8 cellular contexts compared by ENCODE assay signal in the genomic region with DNA sequence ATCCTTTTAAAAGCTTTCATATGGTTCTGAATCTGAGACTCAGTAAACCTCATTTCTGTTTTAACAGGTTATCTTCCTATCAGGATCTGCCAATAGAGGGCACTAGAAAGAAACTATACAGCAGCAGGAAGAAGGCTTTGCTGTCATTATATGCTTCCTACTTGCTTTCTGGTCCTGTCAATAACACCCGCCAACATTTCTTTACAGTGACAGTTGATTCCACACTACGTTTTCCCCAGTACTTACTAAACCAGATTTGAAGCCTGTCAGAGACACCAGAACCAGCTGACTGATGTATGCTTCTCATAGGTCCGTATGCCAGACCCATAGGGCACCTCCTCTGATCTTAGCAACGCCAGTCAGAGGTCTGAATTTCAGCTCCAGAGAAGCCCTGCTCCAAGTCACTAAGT.
DNase-seq lines count a peak whose midpoint lies in the region; ATAC-seq and TF ChIP-seq lines count a peak whose summit lies in the region.

No MANE protein-coding gene starts in this region.

- H3K4me3 Mint-ChIP-seq in endodermal cell = no peak overlapping the region

- no peak for TF ChIP-seq EP300 in Ishikawa (IDR thresholded peaks at IDR 0.05; ENCODE audit: borderline replicate concordance)

- no peaks in the 10 kb centered on the region for H3K27me3 Mint-ChIP-seq in endodermal cell (ENCODE audit: insufficient read depth)

- WGBS in endodermal cell (ENCODE audit: insufficient coverage in 1 of 2, insufficient read length in 1 of 2), 2 experiments = 31 to 53% methylated on average over 4 of the region's 4 CpGs

- H3K9me3 ChIP-seq in PC-3 (ENCODE audit: low read length) = no peaks in the 10 kb centered on the region
- H3K9me3 ChIP-seq in endodermal cell (ENCODE audit: control insufficient read depth, low read length) = no peaks in the 10 kb centered on the region
- no peaks in the 10 kb centered on the region for H3K9me3 ChIP-seq in mucosa of rectum (ENCODE audit: control insufficient read depth in 2 of 2, low read length in 2 of 2)

- DNase-seq in GF-D8 (lab: John Stamatoyannopoulos, UW) (peak; percentile 23), PC-3 (peak; percentile 78), endodermal cell (peak; percentile 64), activated T-cell treated with anti-CD3 and anti-CD28 coated beads for 4 hours (no peak)

- CTCF ChIA-PET in PC-3 (lab: Charles Lee) = interaction anchor here (0.6 kb wide), 1 partner anchor 269 kb away, joined by 3 read pairs; no protein-coding TSS in a partner anchor

- H3K4me3 ChIP-seq in PC-3 (ENCODE audit: low read length) (peak overlapping the region; percentile 51; the same call in 1 of the 2 replicates), endodermal cell (ENCODE audit: low read length) (no peak overlapping the region), mucosa of rectum (ENCODE audit: low read length in 2 of 2) (peak overlapping the region; percentile 43 to 51)

- peak; percentile 88 for ATAC-seq in GM21737 (IDR thresholded peaks at IDR 0.05; ENCODE audit: unreplicated experiment)
- ATAC-seq in PC-3 = peak; percentile 79
- ATAC-seq in activated CD4-positive, CD25-positive, alpha-beta regulatory T cell treated with anti-CD3 and anti-CD28 coated beads, Interleukin-2, amount 50 U/mL, for 24 hours = no peak

- no peaks in the 10 kb centered on the region for H3K36me3 Mint-ChIP-seq in endodermal cell (ENCODE audit: low read depth)

- H3K36me3 ChIP-seq in PC-3 (ENCODE audit: low read depth, low read length) (no peaks in the 10 kb centered on the region), endodermal cell (ENCODE audit: control insufficient read depth, insufficient read depth, low read length) (no peaks in the 10 kb centered on the region), mucosa of rectum (ENCODE audit: control insufficient read depth in 2 of 2, insufficient read depth in 2 of 2, low read length in 2 of 2) (no peaks in the 10 kb centered on the region)

- intact Hi-C loops in PC-3 (cut with micrococcal nuclease) = loop anchor here (1.0 to 10.0 kb wide), 4 partner anchors 221 to 477 kb away; a partner anchor contains a TSS

- H3K79me2 ChIP-seq in PC-3 (ENCODE audit: low read length) = no peaks in the 10 kb centered on the region

- no peaks in the 10 kb centered on the region for H3K9me2 ChIP-seq in PC-3 (replicated peaks; ENCODE audit: low read length)

- no peak overlapping the region for H3K27ac Mint-ChIP-seq in endodermal cell

- H3K27ac ChIP-seq in PC-3 (ENCODE audit: low read length) (no peak overlapping the region), endodermal cell (ENCODE audit: low read depth, low read length) (no peak overlapping the region), mucosa of rectum (ENCODE audit: low read depth in 2 of 2, low read length in 2 of 2) (no peak overlapping the region)

- peak; percentile 76 for TF ChIP-seq RAD21 in Ishikawa (IDR thresholded peaks at IDR 0.05; ENCODE audit: low read depth)

- H3F3A ChIP-seq in PC-3 (ENCODE audit: low read length, unreplicated experiment) = no peaks in the 10 kb centered on the region

- no TSS peak for BruUV-seq in PC-3 (replicated peaks; lab: Mats Ljungman, UMichigan)

- POLR2A ChIA-PET in PC-3 (lab: Charles Lee; ENCODE audit: unreplicated experiment) = no interaction called here

- TF ChIP-seq CTCF in PC-3 (conservative IDR thresholded peaks at IDR 0.05; ENCODE audit: low read depth, low read length) (peak; percentile 84), endodermal cell (conservative IDR thresholded peaks at IDR 0.05) (peak; percentile 82)

- H3K4me1 ChIP-seq in PC-3 (ENCODE audit: insufficient read depth, low read length) = peaks cover 13% of the 10 kb centered on the region; the same call in 1 of the 2 replicates
- no peaks in the 10 kb centered on the region for H3K4me1 ChIP-seq in endodermal cell (ENCODE audit: control insufficient read depth, insufficient read depth, low read length)
- H3K4me1 ChIP-seq in mucosa of rectum (ENCODE audit: control insufficient read depth in 2 of 2, insufficient read depth in 2 of 2, low read length in 2 of 2) = no peaks in the 10 kb centered on the region

- peak overlapping the region; percentile 74 for H3K4me2 ChIP-seq in PC-3 (ENCODE audit: low read length)

- no peaks in the 10 kb centered on the region for H3K9me3 Mint-ChIP-seq in endodermal cell

- H3K27me3 ChIP-seq in PC-3 (ENCODE audit: low read length) = no peaks in the 10 kb centered on the region
- no peaks in the 10 kb centered on the region for H3K27me3 ChIP-seq in endodermal cell (ENCODE audit: control insufficient read depth, insufficient read depth, low read length, poor library complexity, severe bottlenecking)
- H3K27me3 ChIP-seq in mucosa of rectum (ENCODE audit: control insufficient read depth in 2 of 2, insufficient read depth in 2 of 2, low read length in 2 of 2) = no peaks in the 10 kb centered on the region

- H4K20me1 ChIP-seq in PC-3 (ENCODE audit: low read length) = no peaks in the 10 kb centered on the region

- peaks cover 3% of the 10 kb centered on the region for H3K4me1 Mint-ChIP-seq in endodermal cell

- H3K9ac ChIP-seq in PC-3 (ENCODE audit: low read length) (no peak overlapping the region), endodermal cell (ENCODE audit: extremely low read depth, low read length, poor library complexity, severe bottlenecking) (no peak overlapping the region), mucosa of rectum (ENCODE audit: low read depth in 1 of 2, low read length in 2 of 2) (no peak overlapping the region)

- peak overlapping the region; percentile 70 for H2AFZ ChIP-seq in PC-3 (ENCODE audit: low read length)

TF ChIP-seq in Ishikawa, 13 proteins besides CTCF, POLR2A, EP300 and RAD21:
- TF ChIP-seq NFIC (IDR thresholded peaks at IDR 0.05) (no peak), TCF12 (IDR thresholded peaks at IDR 0.05; ENCODE audit: low read depth) (no peak), TEAD4 (IDR thresholded peaks at IDR 0.05) (no peak)
- TF ChIP-seq, protein P1, sequence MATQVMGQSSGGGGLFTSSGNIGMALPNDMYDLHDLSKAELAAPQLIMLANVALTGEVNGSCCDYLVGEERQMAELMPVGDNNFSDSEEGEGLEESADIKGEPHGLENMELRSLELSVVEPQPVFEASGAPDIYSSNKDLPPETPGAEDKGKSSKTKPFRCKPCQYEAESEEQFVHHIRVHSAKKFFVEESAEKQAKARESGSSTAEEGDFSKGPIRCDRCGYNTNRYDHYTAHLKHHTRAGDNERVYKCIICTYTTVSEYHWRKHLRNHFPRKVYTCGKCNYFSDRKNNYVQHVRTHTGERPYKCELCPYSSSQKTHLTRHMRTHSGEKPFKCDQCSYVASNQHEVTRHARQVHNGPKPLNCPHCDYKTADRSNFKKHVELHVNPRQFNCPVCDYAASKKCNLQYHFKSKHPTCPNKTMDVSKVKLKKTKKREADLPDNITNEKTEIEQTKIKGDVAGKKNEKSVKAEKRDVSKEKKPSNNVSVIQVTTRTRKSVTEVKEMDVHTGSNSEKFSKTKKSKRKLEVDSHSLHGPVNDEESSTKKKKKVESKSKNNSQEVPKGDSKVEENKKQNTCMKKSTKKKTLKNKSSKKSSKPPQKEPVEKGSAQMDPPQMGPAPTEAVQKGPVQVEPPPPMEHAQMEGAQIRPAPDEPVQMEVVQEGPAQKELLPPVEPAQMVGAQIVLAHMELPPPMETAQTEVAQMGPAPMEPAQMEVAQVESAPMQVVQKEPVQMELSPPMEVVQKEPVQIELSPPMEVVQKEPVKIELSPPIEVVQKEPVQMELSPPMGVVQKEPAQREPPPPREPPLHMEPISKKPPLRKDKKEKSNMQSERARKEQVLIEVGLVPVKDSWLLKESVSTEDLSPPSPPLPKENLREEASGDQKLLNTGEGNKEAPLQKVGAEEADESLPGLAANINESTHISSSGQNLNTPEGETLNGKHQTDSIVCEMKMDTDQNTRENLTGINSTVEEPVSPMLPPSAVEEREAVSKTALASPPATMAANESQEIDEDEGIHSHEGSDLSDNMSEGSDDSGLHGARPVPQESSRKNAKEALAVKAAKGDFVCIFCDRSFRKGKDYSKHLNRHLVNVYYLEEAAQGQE (IDR thresholded peaks at IDR 0.05; ENCODE audit: low read depth) = no peak
TF ChIP-seq in Ishikawa: peak in this region for 0.

Comparison
In these comparisons a context has a peak if more than half of its experiments do, and no peak if none do; other contexts are left out.
1. ATAC-seq: peak in GM21737 (single experiment) and PC-3 (single experiment); none in activated CD4-positive, CD25-positive, alpha-beta regulatory T cell treated with anti-CD3 and anti-CD28 coated beads, Interleukin-2, amount 50 U/mL, for 24 hours (0 of 2).